ENCODE assay signal across 21 cellular contexts in genomic region chr6:33682341-33682740, GRCh38.
"Had no signal": no experiment of that assay in that cellular context is flagged by ENCODE, and none has a peak within 500 bp of the region (broad histone marks: within the 10 kb centered on the region; RNA-seq: fewer than 3 reads in every experiment).

No MANE protein-coding gene starts in this region.

- DNase-seq: activated B cell treated with CpG ODN at 0.5 μM for 24 hours; activated CD4-positive, alpha-beta T cell treated with anti-CD3 and anti-CD28 coated beads, Interleukin-2, amount 10 ng/mL, durations not matched to agents 24 days and 14 days; activated naive CD4-positive, alpha-beta T cell treated with anti-CD3 and anti-CD28 coated beads, Interleukin-2, amount 10 ng/mL, durations not matched to agents 7 days and 5 days; body of pancreas; central memory CD4-positive, alpha-beta T cell; colonic mucosa; esophagus squamous epithelium; glutamatergic neuron; kidney glomerular epithelial cell; left ventricle myocardium superior; mesenchymal stem cell; nephron progenitor cell; stimulated activated CD4-positive, alpha-beta T cell treated with anti-CD3 and anti-CD28 coated beads, Interleukin-15, amount 100 ng/mL, for 24 hours; stimulated activated CD4-positive, alpha-beta T cell treated with anti-CD3 and anti-CD28 coated beads, Interleukin-4, amount 100 ng/mL, for 1 hour; stimulated activated naive CD4-positive, alpha-beta T cell treated with Interleukin-2 at 50 U/mL for 16 hours; upper lobe of right lung had no signal

- H3K27me3 ChIP-seq: body of pancreas, colonic mucosa, esophagus squamous epithelium, SJSA1, upper lobe of right lung had no signal

- H3K27ac Mint-ChIP-seq: activated B cell treated with CpG ODN at 0.5 μM for 24 hours had no signal

- H3K9me3 Mint-ChIP-seq: activated B cell treated with CpG ODN at 0.5 μM for 24 hours; activated CD4-positive, alpha-beta T cell treated with anti-CD3 and anti-CD28 coated beads, Interleukin-2, amount 10 ng/mL, durations not matched to agents 24 days and 14 days; activated naive CD4-positive, alpha-beta T cell treated with anti-CD3 and anti-CD28 coated beads, Interleukin-2, amount 10 ng/mL, durations not matched to agents 7 days and 5 days; nephron progenitor cell; T-helper 2 cell treated with Interferon-gamma antibody and Interleukin-4, amounts not matched to agents 5 μg/mL and 100 μg/mL, for 36 hours had no signal

- H3K27me3 Mint-ChIP-seq: activated B cell treated with CpG ODN at 0.5 μM for 24 hours; activated CD4-positive, alpha-beta T cell treated with anti-CD3 and anti-CD28 coated beads, Interleukin-2, amount 10 ng/mL, durations not matched to agents 24 days and 14 days; activated naive CD4-positive, alpha-beta T cell treated with anti-CD3 and anti-CD28 coated beads, Interleukin-2, amount 10 ng/mL, durations not matched to agents 7 days and 5 days had no signal

- H3K4me1 ChIP-seq: body of pancreas, colonic mucosa, esophagus squamous epithelium, prostate gland, upper lobe of right lung had no signal

- H3K9me3 ChIP-seq: body of pancreas, colonic mucosa, esophagus squamous epithelium, prostate gland, SJSA1, upper lobe of right lung had no signal

- H3K4me3 Mint-ChIP-seq: activated B cell treated with CpG ODN at 0.5 μM for 24 hours; activated CD4-positive, alpha-beta T cell treated with anti-CD3 and anti-CD28 coated beads, Interleukin-2, amount 10 ng/mL, durations not matched to agents 24 days and 14 days; activated naive CD4-positive, alpha-beta T cell treated with anti-CD3 and anti-CD28 coated beads, Interleukin-2, amount 10 ng/mL, durations not matched to agents 7 days and 5 days; nephron progenitor cell; T-helper 2 cell treated with Interferon-gamma antibody and Interleukin-4, amounts not matched to agents 5 μg/mL and 100 μg/mL, for 36 hours had no signal

- H3K4me3 ChIP-seq: body of pancreas, colonic mucosa, esophagus squamous epithelium, prostate gland, SJSA1, skin epidermis, upper lobe of right lung had no signal

- ATAC-seq: body of pancreas, left ventricle myocardium superior, right cardiac atrium, upper lobe of right lung had no signal

- H3K27ac ChIP-seq: body of pancreas, colonic mucosa, esophagus squamous epithelium, prostate gland, SJSA1, upper lobe of right lung had no signal
